Comparison of ENCODE assay signal across 16 cellular contexts in genomic region chr1:47593001-47593568, GRCh38.
DNase-seq lines count a peak whose midpoint lies in the region; ATAC-seq, FAIRE-seq and TF ChIP-seq lines count a peak whose summit lies in the region.
"Had no signal": no experiment of that assay in that cellular context is flagged by ENCODE, and none has a peak within 500 bp of the region (broad histone marks: within the 10 kb centered on the region; RNA-seq: fewer than 3 reads in every experiment).

No MANE protein-coding gene starts in this region.

- FAIRE-seq in astrocyte (lab: Jason Lieb, UNC) (no peak), GM12891 (lab: Jason Lieb, UNC) (no peak)

- peaks cover 5 to 40% (median 17%) of the 10 kb centered on the region in 12 donors for H3K4me1 ChIP-seq in heart left ventricle
- no peaks in the 10 kb centered on the region for H3K4me1 ChIP-seq in astrocyte (ENCODE audit: insufficient read depth, low read length)
- peaks cover 8 to 23% of the 10 kb centered on the region in 2 donors for H3K4me1 ChIP-seq in thoracic aorta (ENCODE audit: control insufficient read depth in 1 of 2, low read depth in 2 of 2)

- TF ChIP-seq CTCF in heart left ventricle (IDR thresholded peaks at IDR 0.05), result no peak
- no peak for TF ChIP-seq CTCF in astrocyte (IDR thresholded peaks at IDR 0.05; ENCODE audit: insufficient read depth, low read depth, low read length)
- TF ChIP-seq CTCF in thoracic aorta (IDR thresholded peaks at IDR 0.05), result no peak

- no peak for TF ChIP-seq POLR2A in heart left ventricle (IDR thresholded peaks at IDR 0.05)
- no peak for TF ChIP-seq POLR2A in GM12891 (IDR thresholded peaks at IDR 0.05; ENCODE audit: low read depth, low read length)

- H3K9me3 ChIP-seq in heart left ventricle, result no peaks in the 10 kb centered on the region
- peaks cover 3% of the 10 kb centered on the region for H3K9me3 ChIP-seq in astrocyte (ENCODE audit: insufficient read depth, low read depth, low read length)
- no peaks in the 10 kb centered on the region for H3K9me3 ChIP-seq in thoracic aorta

- no peak overlapping the region for H3K27ac Mint-ChIP-seq in astrocyte (ENCODE audit: unreplicated experiment)
- no peak overlapping the region for H3K27ac Mint-ChIP-seq in effector memory CD8-positive, alpha-beta T cell
- H3K27ac Mint-ChIP-seq: IgD-negative memory B cell, immature natural killer cell, naive B cell had no signal

- no peaks in the 10 kb centered on the region for H3K9me3 Mint-ChIP-seq in astrocyte (ENCODE audit: unreplicated experiment)
- H3K9me3 Mint-ChIP-seq in effector memory CD8-positive, alpha-beta T cell, result no peaks in the 10 kb centered on the region

- H2AFZ ChIP-seq in astrocyte (ENCODE audit: low read depth, low read length), result peak overlapping the region; percentile 10

- H3K36me3 ChIP-seq in heart left ventricle, result no peaks in the 10 kb centered on the region
- no peaks in the 10 kb centered on the region for H3K36me3 ChIP-seq in astrocyte (ENCODE audit: insufficient read depth, low read length)
- no peaks in the 10 kb centered on the region for H3K36me3 ChIP-seq in thoracic aorta
- H3K36me3 ChIP-seq: WERI-Rb-1 had no signal

- peak overlapping the region; percentile 64 for H3K4me2 ChIP-seq in astrocyte (ENCODE audit: low read length)

- H3K4me3 Mint-ChIP-seq in astrocyte (ENCODE audit: unreplicated experiment), result no peak overlapping the region
- no peak overlapping the region for H3K4me3 Mint-ChIP-seq in effector memory CD8-positive, alpha-beta T cell

- ATAC-seq in heart left ventricle (no peak), left ventricle myocardium superior (no peak), thoracic aorta (ENCODE audit: insufficient number of reproducible peaks, low FRiP score, low read depth) (no peak), HG02678 (IDR thresholded peaks at IDR 0.05; ENCODE audit: unreplicated experiment) (no peak)
- ATAC-seq in effector memory CD8-positive, alpha-beta T cell (replicated peaks), result no peak

- WGBS in heart left ventricle, 4 donors, result 5 to 10% (median 8%) methylated on average over 38 to 47 of the region's 47 CpGs

- H3K27me3 ChIP-seq in heart left ventricle, result peaks cover 0 to 34% (median 17%) of the 10 kb centered on the region in 9 donors
- peaks cover 21% of the 10 kb centered on the region for H3K27me3 ChIP-seq in astrocyte (ENCODE audit: insufficient read depth, low read length)
- H3K27me3 ChIP-seq in thoracic aorta (replicated peaks; ENCODE audit: insufficient read depth), result no peaks in the 10 kb centered on the region

- H3K36me3 Mint-ChIP-seq in astrocyte (ENCODE audit: low read depth, unreplicated experiment), result no peaks in the 10 kb centered on the region
- no peaks in the 10 kb centered on the region for H3K36me3 Mint-ChIP-seq in effector memory CD8-positive, alpha-beta T cell (ENCODE audit: insufficient read depth)
- H3K36me3 Mint-ChIP-seq: IgD-negative memory B cell, immature natural killer cell, naive B cell had no signal

- no peaks in the 10 kb centered on the region for H4K20me1 ChIP-seq in astrocyte (ENCODE audit: insufficient read depth, low read length)

- H3K27me3 Mint-ChIP-seq in astrocyte (ENCODE audit: low read depth, unreplicated experiment), result peaks cover 31% of the 10 kb centered on the region
- peaks cover 21 to 32% of the 10 kb centered on the region in 2 donors for H3K27me3 Mint-ChIP-seq in effector memory CD8-positive, alpha-beta T cell

- intact Hi-C loops in heart left ventricle (cut with DNase I) (no loop called here), left ventricle myocardium superior (cut with micrococcal nuclease) (no loop called here)

- H3K9ac ChIP-seq in astrocyte (ENCODE audit: low read length), result no peak overlapping the region

- H3K79me2 ChIP-seq in astrocyte (ENCODE audit: insufficient read depth, low read length), result no peaks in the 10 kb centered on the region

- peaks cover 5% of the 10 kb centered on the region for H3K4me1 Mint-ChIP-seq in astrocyte (ENCODE audit: low read depth, unreplicated experiment)
- H3K4me1 Mint-ChIP-seq in effector memory CD8-positive, alpha-beta T cell (ENCODE audit: low read depth in 2 of 2), result no peaks in the 10 kb centered on the region
- H3K4me1 Mint-ChIP-seq: immature natural killer cell had no signal

- H3K4me3 ChIP-seq in heart left ventricle, result peak overlapping the region in 11 of 12 donors; percentile 3 to 45 (median 36)
- no peak overlapping the region for H3K4me3 ChIP-seq in astrocyte (ENCODE audit: insufficient read depth, low read depth, low read length)
- H3K4me3 ChIP-seq in thoracic aorta, result peak overlapping the region; percentile 60

- DNase-seq in heart left ventricle, result no peak
- DNase-seq in left ventricle myocardium superior, result no peak
- no peak for DNase-seq in astrocyte (ENCODE audit: low read depth)
- DNase-seq in islet precursor cell, result peak; percentile 65
- DNase-seq in thoracic aorta (ENCODE audit: low spot score), result no peak
- no peak for DNase-seq in effector memory CD8-positive, alpha-beta T cell
- no peak for DNase-seq in GM12891 (ENCODE audit: insufficient read length, low spot score)
- DNase-seq: activated T-cell treated with anti-CD3 and anti-CD28 coated beads, Interleukin-2, amount 50 U/mL, for 48 hours; GOT3; immature natural killer cell; naive B cell; stimulated activated CD8-positive, alpha-beta memory T cell treated with anti-CD3 and anti-CD28 coated beads, Interleukin-4, amount 100 ng/mL, for 48 hours; WERI-Rb-1 had no signal

- no peak overlapping the region for H3K27ac ChIP-seq in heart left ventricle
- no peak overlapping the region for H3K27ac ChIP-seq in astrocyte (ENCODE audit: low read depth, low read length)
- no peak overlapping the region for H3K27ac ChIP-seq in thoracic aorta
- H3K27ac ChIP-seq: epithelial cell of prostate, WERI-Rb-1 had no signal

TF ChIP-seq in GM12891, 5 proteins besides CTCF, POLR2A, EP300 and RAD21:
- TF ChIP-seq POLR2AphosphoS5 (IDR thresholded peaks at IDR 0.05; ENCODE audit: low read depth, low read length) (no peak), TAF1 (IDR thresholded peaks at IDR 0.05; ENCODE audit: low read depth, low read length) (no peak), SPI1 (IDR thresholded peaks at IDR 0.05; ENCODE audit: low read depth, low read length) (no peak), PAX5 (IDR thresholded peaks at IDR 0.05; ENCODE audit: insufficient read depth, low read length, severe bottlenecking) (no peak), POU2F2 (IDR thresholded peaks at IDR 0.05; ENCODE audit: low read depth, low read length) (no peak)
